Comparison of ENCODE assay signal across 9 cellular contexts in genomic region chr14:35821546-35822411, GRCh38. TPM values are rescaled to one million over a fixed set of nuclear protein-coding genes. Genes with fewer than 3 reads are reported as not detected.
DNase-seq lines count a peak whose midpoint lies in the region; ATAC-seq and TF ChIP-seq lines count a peak whose summit lies in the region.
"Had no signal": no experiment of that assay in that cellular context is flagged by ENCODE, and none has a peak within 500 bp of the region (broad histone marks: within the 10 kb centered on the region; RNA-seq: fewer than 3 reads in every experiment).

No MANE protein-coding gene starts in this region.

- H3K27ac ChIP-seq in adrenal gland (no peak overlapping the region), liver (ENCODE audit: low read depth in 1 of 2, low read length in 2 of 2) (no peak overlapping the region)

- H3K79me2 ChIP-seq in Loucy (ENCODE audit: insufficient read depth, low read length), result peaks cover under 1% of the 10 kb centered on the region; the same call in 1 of the 2 replicates

- peak overlapping the region; percentile 30 for H3K4me2 ChIP-seq in Loucy (ENCODE audit: low read depth, low read length, poor library complexity, severe bottlenecking)

- H3K9me2 ChIP-seq in Loucy (replicated peaks; ENCODE audit: low read depth, low read length), result no peaks in the 10 kb centered on the region

- H3K9ac ChIP-seq in Loucy (ENCODE audit: low read depth, low read length, poor library complexity, severe bottlenecking), result no peak overlapping the region
- no peak overlapping the region for H3K9ac ChIP-seq in liver (ENCODE audit: low read depth in 1 of 2, low read length in 2 of 2)

- no peaks in the 10 kb centered on the region for H4K20me1 ChIP-seq in Loucy (ENCODE audit: insufficient read depth, low read length, poor library complexity, severe bottlenecking)

- H3K36me3 ChIP-seq in Loucy (ENCODE audit: insufficient read depth, low read length) (no peaks in the 10 kb centered on the region), adrenal gland (replicated peaks in 1 of 2) (no peaks in the 10 kb centered on the region), liver (ENCODE audit: control insufficient read depth in 4 of 4, insufficient read depth in 3 of 4, low read depth in 1 of 4, low read length in 3 of 4) (no peaks in the 10 kb centered on the region)

- no peaks in the 10 kb centered on the region for H3F3A ChIP-seq in Loucy (ENCODE audit: low read depth)

- ATAC-seq in GM18873 (IDR thresholded peaks at IDR 0.05; ENCODE audit: low FRiP score, unreplicated experiment) (no peak), HG03196 (IDR thresholded peaks at IDR 0.05; ENCODE audit: unreplicated experiment) (no peak)

- H3K9me3 ChIP-seq in Loucy (ENCODE audit: insufficient read depth, low read depth, low read length), result no peaks in the 10 kb centered on the region
- H3K9me3 ChIP-seq in adrenal gland (replicated peaks in 1 of 3), result no peaks in the 10 kb centered on the region
- H3K9me3 ChIP-seq in liver (ENCODE audit: control insufficient read depth in 4 of 4, low read length in 3 of 4), result no peaks in the 10 kb centered on the region

- peaks cover 7% of the 10 kb centered on the region for H3K4me1 ChIP-seq in Loucy (ENCODE audit: insufficient read depth, low read length, poor library complexity, severe bottlenecking)
- H3K4me1 ChIP-seq in adrenal gland (replicated peaks in 1 of 2), result peaks cover 0 to 4% of the 10 kb centered on the region in 2 donors
- H3K4me1 ChIP-seq in liver (ENCODE audit: control insufficient read depth in 4 of 4, insufficient read depth in 4 of 4, low read length in 3 of 4), result peaks cover 0 to 6% (median 4%) of the 10 kb centered on the region in 4 donors

- peak overlapping the region; percentile 54; the same call in 1 of the 2 replicates for H2AFZ ChIP-seq in Loucy (ENCODE audit: low read length)

- H3K27me3 ChIP-seq in Loucy (ENCODE audit: insufficient read depth, low read length, poor library complexity, severe bottlenecking) (no peaks in the 10 kb centered on the region), adrenal gland (no peaks in the 10 kb centered on the region), liver (ENCODE audit: control insufficient read depth in 4 of 4, insufficient read depth in 4 of 4, low read length in 3 of 4) (no peaks in the 10 kb centered on the region)

- intact Hi-C loops in adrenal gland (cut with DNase I), result no loop called here

- WGBS in adrenal gland, 4 donors, result 29 to 35% (median 31%) methylated on average over 7 of the region's 7 CpGs
- 25% methylated on average over 7 of the region's 7 CpGs for WGBS in liver

- TF ChIP-seq POLR2A in adrenal gland (IDR thresholded peaks at IDR 0.05), result no peak

- peak in 1 of 2 donors; percentile 65 for TF ChIP-seq RAD21 in liver (IDR thresholded peaks at IDR 0.05)

- peak; percentile 3 for DNase-seq in SKM-1 treated with dmso at 0.1 percent for 144 hours (lab: John Stamatoyannopoulos, UW; ENCODE audit: unreplicated experiment)
- no peak for DNase-seq in SKM-1 (lab: John Stamatoyannopoulos, UW; ENCODE audit: unreplicated experiment)
- peak in 1 of 7 donors; percentile 44 for DNase-seq in adrenal gland
- DNase-seq in OCI-M2 (lab: John Stamatoyannopoulos, UW; ENCODE audit: unreplicated experiment), result no peak
- DNase-seq: activated naive CD8-positive, alpha-beta T cell treated with anti-CD3 and anti-CD28 coated beads, Interleukin-2, amount 10 ng/mL, durations not matched to agents 7 days and 5 days had no signal

- TF ChIP-seq CTCF in Loucy (conservative IDR thresholded peaks at IDR 0.05; ENCODE audit: low read length) (peak; percentile 99), adrenal gland (IDR thresholded peaks at IDR 0.05) (peak; percentile 45 to 70 (median 52)), liver (IDR thresholded peaks at IDR 0.05; ENCODE audit: low read depth, low read length, missing input control) (peak; percentile 65)

- no peak overlapping the region for H3K4me3 ChIP-seq in Loucy (ENCODE audit: low read length, poor library complexity, severe bottlenecking)
- H3K4me3 ChIP-seq in adrenal gland, result no peak overlapping the region
- H3K4me3 ChIP-seq in liver (ENCODE audit: low read depth in 1 of 3, low read length in 3 of 3), result no peak overlapping the region

TF ChIP-seq in liver, 16 proteins besides CTCF, POLR2A, EP300 and RAD21:
- TF ChIP-seq HNF4G (IDR thresholded peaks at IDR 0.05) (no peak), RXRA (IDR thresholded peaks at IDR 0.05) (no peak), YY1 (IDR thresholded peaks at IDR 0.05) (no peak), ATF3 (IDR thresholded peaks at IDR 0.05) (no peak), HNF4A (conservative IDR thresholded peaks at IDR 0.05) (peak in 1 of 2 donors; percentile 14), REST (IDR thresholded peaks at IDR 0.05) (no peak), ZBTB33 (IDR thresholded peaks at IDR 0.05) (no peak), EGR1 (IDR thresholded peaks at IDR 0.05; ENCODE audit: low read depth in 2 of 2) (no peak), FOXA2 (IDR thresholded peaks at IDR 0.05) (no peak), GABPA (IDR thresholded peaks at IDR 0.05 in 1 of 2, conservative IDR thresholded peaks at IDR 0.05 in 1 of 2) (no peak), MAX (IDR thresholded peaks at IDR 0.05) (no peak), FOXA1 (IDR thresholded peaks at IDR 0.05) (no peak), SP1 (IDR thresholded peaks at IDR 0.05) (no peak), JUND (IDR thresholded peaks at IDR 0.05) (peak in 1 of 2 donors; percentile 19), NR2F2 (IDR thresholded peaks at IDR 0.05) (no peak), TAF1 (conservative IDR thresholded peaks at IDR 0.05) (no peak)

RNA-seq across cellular contexts. Expression of gene BRMS1L, which starts 4.4 kb away (rescaled TPM):
- total RNA-seq in adrenal gland (10 to 100 TPM in 5 of 8 donors, 1 to 10 TPM in 3; 5.2 to 27.6 (median 11.7) TPM), liver (1 to 10 TPM; 2.7 to 3.5 TPM)
- polyA plus RNA-seq in adrenal gland (10 to 100 TPM in 1 of 3 donors, 1 to 10 TPM in 2; 4.3 to 23.2 (median 6.4) TPM), liver (1 to 10 TPM; 3.2 to 3.7 TPM)

RNA-seq across cellular contexts. Expression of gene RALGAPA1, which starts 12.7 kb away (rescaled TPM):
- 100 to 1,000 TPM in 1 of 8 donors, 10 to 100 TPM in 7; 40.2 to 116 (median 74.2) TPM for total RNA-seq in adrenal gland
- 10 to 100 TPM; 31.7 to 49.1 (median 47.0) TPM for polyA plus RNA-seq in adrenal gland
- 10 to 100 TPM; 13.7 to 38.7 TPM for total RNA-seq in liver
- 10 to 100 TPM in 1 of 2 donors, 1 to 10 TPM in 1; 4.6 to 13.0 TPM for polyA plus RNA-seq in liver
